13 cellular contexts compared by ENCODE assay signal in the genomic region with DNA sequence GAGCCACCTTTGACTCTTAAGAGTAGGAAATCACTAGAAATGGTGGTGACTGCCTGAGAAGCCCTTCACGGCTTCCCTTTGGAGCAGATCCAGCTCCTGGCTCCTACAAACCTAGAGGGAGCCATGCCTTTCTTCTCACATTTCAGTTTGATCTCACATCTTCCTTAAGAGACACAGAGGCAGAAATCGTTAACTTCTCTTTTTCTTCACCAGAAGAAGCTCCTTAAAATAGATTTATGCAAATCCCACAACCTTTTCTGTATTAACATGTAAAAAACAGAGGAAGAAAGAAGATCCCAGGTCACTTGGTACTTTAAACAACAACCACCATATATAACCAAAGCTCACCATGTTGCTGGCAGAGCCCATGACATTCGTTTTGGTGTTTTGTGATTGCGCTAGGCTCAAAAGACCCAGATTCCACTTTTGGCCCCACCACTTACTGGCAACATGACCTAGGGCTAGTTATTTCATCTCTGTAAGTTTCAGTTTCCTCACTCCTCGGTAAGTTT.
DNase-seq lines count a peak whose midpoint lies in the region; ATAC-seq and TF ChIP-seq lines count a peak whose summit lies in the region.
"Had no signal": no experiment of that assay in that cellular context is flagged by ENCODE, and none has a peak within 500 bp of the region (broad histone marks: within the 10 kb centered on the region; RNA-seq: fewer than 3 reads in every experiment).

No MANE protein-coding gene starts in this region.

- no peaks in the 10 kb centered on the region for H3K9me3 Mint-ChIP-seq in memory B cell
- H3K9me3 Mint-ChIP-seq: central memory CD8-positive, alpha-beta T cell had no signal

- peak overlapping the region; percentile 92 for H3K27ac Mint-ChIP-seq in memory B cell
- H3K27ac Mint-ChIP-seq: activated naive CD8-positive, alpha-beta T cell had no signal

- H3K4me1 Mint-ChIP-seq in memory B cell: peaks cover 62% of the 10 kb centered on the region
- H3K4me1 Mint-ChIP-seq: central memory CD8-positive, alpha-beta T cell had no signal

- DNase-seq in memory B cell (ENCODE audit: low spot score in 2 of 2): no peak
- DNase-seq in GM03348 (ENCODE audit: low spot score): no peak
- DNase-seq in activated effector memory CD4-positive, alpha-beta T cell treated with Interleukin-2 at 50 U/mL for 16 hours: no peak
- DNase-seq: Caco-2, H7 had no signal

- H3K36me3 Mint-ChIP-seq in memory B cell: peaks cover 40% of the 10 kb centered on the region
- H3K36me3 Mint-ChIP-seq: activated naive CD8-positive, alpha-beta T cell had no signal

- H3K4me3 Mint-ChIP-seq in memory B cell: peak overlapping the region; percentile 76
- H3K4me3 Mint-ChIP-seq: activated naive CD8-positive, alpha-beta T cell; central memory CD8-positive, alpha-beta T cell had no signal

- peak; percentile 32 for ATAC-seq in GM18505 (IDR thresholded peaks at IDR 0.05; ENCODE audit: unreplicated experiment)
- ATAC-seq in GM21381 (IDR thresholded peaks at IDR 0.05; ENCODE audit: unreplicated experiment): peak; percentile 33
- peak; percentile 38 for ATAC-seq in HG03521 (IDR thresholded peaks at IDR 0.05; ENCODE audit: unreplicated experiment)
- peak; percentile 62 for ATAC-seq in memory B cell (ENCODE audit: low read depth)
- no peak for ATAC-seq in GM21423 (IDR thresholded peaks at IDR 0.05; ENCODE audit: unreplicated experiment)
- ATAC-seq: left lobe of liver, Right ventricle myocardium inferior had no signal

- no peaks in the 10 kb centered on the region for H3K27me3 Mint-ChIP-seq in memory B cell

- TF ChIP-seq POLR2A in GM18505 (IDR thresholded peaks at IDR 0.05; ENCODE audit: borderline replicate concordance, extremely low read depth, insufficient read depth, insufficient read length): peak; percentile 52
